Comparison of ENCODE assay signal across 24 cellular contexts in genomic region chr11:35101223-35101622, GRCh38. TPM values are rescaled to one million over a fixed set of nuclear protein-coding genes. Genes with fewer than 3 reads are reported as not detected.
DNase-seq lines count a peak whose midpoint lies in the region; ATAC-seq and TF ChIP-seq lines count a peak whose summit lies in the region.
"Had no signal": no experiment of that assay in that cellular context is flagged by ENCODE, and none has a peak within 500 bp of the region (broad histone marks: within the 10 kb centered on the region; RNA-seq: fewer than 3 reads in every experiment).

No MANE protein-coding gene starts in this region.

- no peak for TF ChIP-seq POLR2A in uterus (IDR thresholded peaks at IDR 0.05)

- intact Hi-C loops in uterus (cut with DNase I; ENCODE audit: low total_unique reads), result no loop called here

- H3K27ac ChIP-seq in coronary artery, result peak overlapping the region; percentile 64 to 76
- H3K27ac ChIP-seq in uterus, result peak overlapping the region; percentile 75 to 91
- H3K27ac ChIP-seq: C4-2B, HL-60, ovary, spleen had no signal

- peaks cover 0 to 3% of the 10 kb centered on the region in 2 donors for H3K4me1 ChIP-seq in uterus

- peaks cover 2% of the 10 kb centered on the region; the same call in 1 of the 2 replicates for H3K36me3 ChIP-seq in MG63
- H3K36me3 ChIP-seq in uterus, result no peaks in the 10 kb centered on the region
- H3K36me3 ChIP-seq: esophagus squamous epithelium, ovary, spleen had no signal

- H3K27me3 ChIP-seq in MG63 (no peaks in the 10 kb centered on the region), uterus (no peaks in the 10 kb centered on the region)
- H3K27me3 ChIP-seq: esophagus squamous epithelium, ovary, spleen had no signal

- H3K9me3 ChIP-seq in MG63, result no peaks in the 10 kb centered on the region
- no peaks in the 10 kb centered on the region for H3K9me3 ChIP-seq in uterus
- H3K9me3 ChIP-seq: esophagus squamous epithelium, ovary, spleen had no signal

- no peak overlapping the region for H3K4me3 ChIP-seq in MG63
- H3K4me3 ChIP-seq in coronary artery, result no peak overlapping the region
- no peak overlapping the region for H3K4me3 ChIP-seq in uterus
- H3K4me3 ChIP-seq: esophagus squamous epithelium, ovary, spleen had no signal

- DNase-seq in MG63 (peak; percentile 34), coronary artery (ENCODE audit: low spot score) (no peak), myocyte (ENCODE audit: low read depth) (peak; percentile 14), uterus (no peak), amniotic stem cell (lab: John Stamatoyannopoulos, UW) (no peak), NCI-H2171 treated with DMSO at 0.1 percent for 48 hours (lab: John Stamatoyannopoulos, UW) (no peak)
- DNase-seq: activated CD4-positive, alpha-beta T cell treated with anti-CD3 and anti-CD28 coated beads, Interleukin-2, amount 50 U/mL, for 4 hours; activated CD8-positive, alpha-beta memory T cell treated with anti-CD3 and anti-CD28 coated beads, Interleukin-2, amount 50 U/mL, for 4 hours; anterior cingulate cortex; DND-41; esophagus squamous epithelium; hypothalamus; immature natural killer cell; NCI-H1092; NCI-H187 treated with DMSO at 0.1 percent for 48 hours; NCI-H774; ovary; retina; spleen; T-helper 1 cell had no signal

- ATAC-seq in GM18858 (IDR thresholded peaks at IDR 0.05; ENCODE audit: unreplicated experiment), result no peak
- ATAC-seq: activated T-helper 17 cell treated with anti-CD3 and anti-CD28 coated beads, Interleukin-2, amount 50 U/mL, for 72 hours had no signal

- TF ChIP-seq CTCF in coronary artery (IDR thresholded peaks at IDR 0.05), result no peak
- no peak for TF ChIP-seq CTCF in uterus (IDR thresholded peaks at IDR 0.05)

RNA-seq across cellular contexts. Expression of gene CD44, which starts 37.7 kb away (rescaled TPM):
- 1,423 and 1,833 TPM in 2 replicates for total RNA-seq in MG63 (2014; rRNA removed; shearing (Covaris generic); ENCODE audit: low replicate concordance)
- 62.9 and 95.4 TPM in 2 replicates for total RNA-seq in myocyte
- 96.3 TPM for polyA plus RNA-seq in myocyte (2012)
- total RNA-seq in uterus, result 100 to 1,000 TPM; 135 to 636 (median 397) TPM

Comparison
In these comparisons a context has a peak if more than half of its experiments do, and no peak if none do; other contexts are left out.
1. DNase-seq: peak in MG63 (single experiment) and myocyte (single experiment); none in coronary artery (single experiment), uterus (0 of 2), amniotic stem cell (single experiment) and NCI-H2171 treated with DMSO at 0.1 percent for 48 hours (single experiment).